In genomic region chr12:29492884-29493283, GRCh38 we compare ENCODE assay signal across 1 cellular context.
TF ChIP-seq lines count a peak whose summit lies in the region.

No MANE protein-coding gene starts in this region.

TF ChIP-seq in WTC11, 78 proteins besides CTCF, POLR2A, EP300 and RAD21 (continued from another document):
- TF ChIP-seq ATF6 (CRISPR knock-in tag; IDR thresholded peaks at IDR 0.05) (no peak), IRF1 (CRISPR knock-in tag; IDR thresholded peaks at IDR 0.05) (no peak), ESRRA (CRISPR knock-in tag; IDR thresholded peaks at IDR 0.05; ENCODE audit: borderline replicate concordance) (no peak)
